ENCODE assay signal across 34 cellular contexts in the genomic region with DNA sequence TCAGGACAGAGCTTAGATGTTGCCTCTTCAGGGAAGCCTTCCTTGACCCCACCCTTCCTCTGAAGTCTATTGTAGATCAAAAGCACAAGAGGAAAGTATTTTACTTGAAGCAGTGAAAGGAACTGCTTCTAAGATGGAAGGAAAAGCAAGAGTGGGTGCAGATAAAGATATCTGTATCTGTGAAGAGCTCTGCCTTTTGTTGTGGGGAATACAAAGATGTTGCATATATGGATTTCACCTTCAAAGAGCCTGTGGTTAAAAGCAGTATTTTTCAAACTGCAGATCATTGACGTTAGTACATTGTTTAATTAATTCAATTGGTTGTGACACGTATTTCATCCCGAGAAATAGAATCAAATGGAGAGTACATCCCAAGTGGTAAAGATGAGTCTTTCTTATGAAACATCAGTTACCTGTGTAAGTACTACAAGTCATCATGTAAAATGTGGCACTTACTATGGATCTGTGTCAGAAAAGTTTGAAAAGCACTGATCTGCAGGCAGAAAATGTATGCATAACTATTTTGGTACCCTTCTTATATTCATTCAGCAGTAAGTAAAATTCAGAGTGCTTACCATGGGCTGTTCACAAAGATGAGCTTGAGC. TPM values are rescaled to one million over a fixed set of nuclear protein-coding genes. Genes with fewer than 3 reads are reported as not detected.
"Had no signal": no experiment of that assay in that cellular context is flagged by ENCODE, and none has a peak within 500 bp of the region (broad histone marks: within the 10 kb centered on the region; RNA-seq: fewer than 3 reads in every experiment).

No MANE protein-coding gene starts in this region.

- H3K9me3 Mint-ChIP-seq: activated B cell treated with CpG ODN at 0.5 μM for 24 hours; activated CD8-positive, alpha-beta T cell treated with anti-CD3 and anti-CD28 coated beads for 36 hours; activated naive CD8-positive, alpha-beta T cell treated with anti-CD3 and anti-CD28 coated beads for 36 hours; activated T-helper 17 cell treated with anti-CD3 and anti-CD28 coated beads, Interleukin-2, amount 50 U/mL, for 72 hours; IgD-negative memory B cell had no signal

- H3K9me3 ChIP-seq: MG63, Peyer's patch, SJSA1, SK-N-SH had no signal

- H3K36me3 ChIP-seq: MG63 had no signal

- H3K4me1 ChIP-seq: Peyer's patch, SJSA1 had no signal

- H3K4me3 Mint-ChIP-seq: activated B cell treated with CpG ODN at 0.5 μM for 24 hours; activated CD8-positive, alpha-beta T cell treated with anti-CD3 and anti-CD28 coated beads for 36 hours; activated naive CD8-positive, alpha-beta T cell treated with anti-CD3 and anti-CD28 coated beads for 36 hours; activated T-helper 17 cell treated with anti-CD3 and anti-CD28 coated beads, Interleukin-2, amount 50 U/mL, for 72 hours had no signal

- H3K27me3 Mint-ChIP-seq: activated B cell treated with CpG ODN at 0.5 μM for 24 hours; activated CD8-positive, alpha-beta T cell treated with anti-CD3 and anti-CD28 coated beads for 36 hours; activated naive CD8-positive, alpha-beta T cell treated with anti-CD3 and anti-CD28 coated beads for 36 hours; activated T-helper 17 cell treated with anti-CD3 and anti-CD28 coated beads, Interleukin-2, amount 50 U/mL, for 72 hours; IgD-negative memory B cell had no signal

- ATAC-seq: activated CD8-positive, alpha-beta T cell treated with anti-CD3 and anti-CD28 coated beads for 36 hours; activated T-helper 17 cell treated with anti-CD3 and anti-CD28 coated beads, Interleukin-2, amount 50 U/mL, for 72 hours; PC-3 had no signal

- H3K9ac ChIP-seq: SK-N-SH had no signal

- DNase-seq: activated B cell treated with CpG ODN at 0.5 μM for 24 hours; activated CD4-positive, CD25-positive, alpha-beta regulatory T cell treated with anti-CD3 and anti-CD28 coated beads, Interleukin-2, amount 50 U/mL, for 72 hours; activated CD8-positive, alpha-beta T cell treated with anti-CD3 and anti-CD28 coated beads for 36 hours; activated effector memory CD4-positive, alpha-beta T cell treated with anti-CD3 and anti-CD28 coated beads, Interleukin-2, amount 50 U/mL, for 16 hours; activated naive CD4-positive, alpha-beta T cell; activated naive CD8-positive, alpha-beta T cell treated with anti-CD3 and anti-CD28 coated beads for 36 hours; activated T-cell treated with anti-CD3 and anti-CD28 coated beads for 4 hours; activated T-cell treated with anti-CD3 and anti-CD28 coated beads, Interleukin-2, amount 50 U/mL, for 48 hours; amniotic stem cell; aorta; brain microvascular endothelial cell; central memory CD4-positive, alpha-beta T cell; Kasumi-1; KG1; MG63; NCI-H1048; NCI-H1105 treated with DMSO at 0.1 percent for 48 hours; NCI-H1436; NCI-H1694; NCI-H1930; NCI-H2081 treated with DMSO at 0.1 percent for 48 hours; NCI-H345; NCI-H524 treated with DMSO at 0.1 percent for 48 hours; PC-3; Peyer's patch; RPMI8226; SHP77 treated with DMSO at 0.1 percent for 48 hours; SK-N-SH; T-helper 2 cell; T-helper 9 cell had no signal

- H3K27ac Mint-ChIP-seq: activated B cell treated with CpG ODN at 0.5 μM for 24 hours; activated CD8-positive, alpha-beta T cell treated with anti-CD3 and anti-CD28 coated beads for 36 hours; activated naive CD8-positive, alpha-beta T cell treated with anti-CD3 and anti-CD28 coated beads for 36 hours; activated T-helper 17 cell treated with anti-CD3 and anti-CD28 coated beads, Interleukin-2, amount 50 U/mL, for 72 hours had no signal

- H3K27me3 ChIP-seq: brain microvascular endothelial cell, MG63, Peyer's patch, SJSA1 had no signal

- H3K27ac ChIP-seq: brain microvascular endothelial cell, Peyer's patch, SJSA1, VCaP had no signal

- H3K4me3 ChIP-seq: MG63, Peyer's patch, SJSA1 had no signal

RNA-seq across cellular contexts. Expression of a gene that starts 24.6 kb away (rescaled TPM):
- total RNA-seq: SJSA1 had no signal
- polyA plus RNA-seq: IgD-negative memory B cell had no signal
